Comparison of ENCODE assay signal across 21 cellular contexts in genomic region chr6:70062010-70062409, GRCh38.
DNase-seq lines count a peak whose midpoint lies in the region; ATAC-seq, FAIRE-seq and TF ChIP-seq lines count a peak whose summit lies in the region.
"Had no signal": no experiment of that assay in that cellular context is flagged by ENCODE, and none has a peak within 500 bp of the region (broad histone marks: within the 10 kb centered on the region; RNA-seq: fewer than 3 reads in every experiment).

No MANE protein-coding gene starts in this region.

- H4K20me1 ChIP-seq in IMR-90 (ENCODE audit: insufficient read depth, low read length) (no peaks in the 10 kb centered on the region), H1 (replicated peaks in 1 of 2; ENCODE audit: control insufficient read depth in 1 of 2, insufficient read depth in 2 of 2, low read length in 2 of 2) (no peaks in the 10 kb centered on the region)
- H4K20me1 ChIP-seq: BLaER1 treated with 17β-estradiol and CSF1 and Interleukin-3, amounts not matched to agents 10 nM and 100 nM had no signal

- H3K4ac ChIP-seq in IMR-90 (ENCODE audit: low read depth, low read length) (no peak overlapping the region), H1 (replicated peaks; ENCODE audit: insufficient read length, low read depth, low read length) (no peak overlapping the region)

- no peak overlapping the region for H3K4me2 ChIP-seq in A549
- no peak overlapping the region for H3K4me2 ChIP-seq in IMR-90 (ENCODE audit: low read depth, low read length)
- H3K4me2 ChIP-seq in H1 (ENCODE audit: insufficient read depth in 1 of 2, low read depth in 2 of 2, low read length in 2 of 2): no peak overlapping the region
- H3K4me2 ChIP-seq: BLaER1 treated with 17β-estradiol and CSF1 and Interleukin-3, amounts not matched to agents 10 nM and 100 nM had no signal

- H3K36me3 ChIP-seq in IMR-90 (ENCODE audit: control insufficient read depth, insufficient read depth, low read length) (no peaks in the 10 kb centered on the region), H1 (ENCODE audit: control insufficient read depth in 2 of 4, insufficient read depth in 4 of 4, low read length in 3 of 4) (no peaks in the 10 kb centered on the region)
- H3K36me3 ChIP-seq: BLaER1 treated with 17β-estradiol and CSF1 and Interleukin-3, amounts not matched to agents 10 nM and 100 nM had no signal

- DNase-seq in A549 (ENCODE audit: low read depth in 1 of 2, low spot score in 1 of 2): no peak
- no peak for DNase-seq in IMR-90
- no peak for DNase-seq in H1 (ENCODE audit: low read depth in 1 of 2, low spot score in 2 of 2)
- DNase-seq in activated T-cell treated with anti-CD3 and anti-CD28 coated beads, Interleukin-2, amount 50 U/mL, for 72 hours: no peak
- no peak for DNase-seq in dedifferentiated amniotic fluid mesenchymal stem cell (ENCODE audit: extremely low spot score)
- DNase-seq: 8988T; AML-193; Caco-2; Calu3; CD4-positive, alpha-beta T cell; CD8-positive, alpha-beta T cell; DMS79 treated with DMSO at 0.1 percent for 48 hours; GF-D8 had no signal

- H3K56ac ChIP-seq in IMR-90 (ENCODE audit: extremely low read depth, insufficient read depth, low read length): no peak overlapping the region
- H3K56ac ChIP-seq in H1 (replicated peaks; ENCODE audit: insufficient read length, low read depth, low read length): no peak overlapping the region

- H3K27ac Mint-ChIP-seq in activated T-cell treated with anti-CD3 and anti-CD28 coated beads, Interleukin-2, amount 50 U/mL, for 72 hours: no peak overlapping the region
- H3K27ac Mint-ChIP-seq: B cell; CD4-positive, alpha-beta T cell; CD8-positive, alpha-beta T cell had no signal

- intact Hi-C loops in IMR-90 (cut with micrococcal nuclease): no loop called here

- POLR2A ChIA-PET in A549 (lab: Yijun Ruan, JAX) (no interaction called here), IMR-90 (lab: Charles Lee; ENCODE audit: unreplicated experiment) (no interaction called here), H1 (lab: Charles Lee; ENCODE audit: partially characterized antibody) (no interaction called here)

- H2AFZ ChIP-seq in IMR-90 (replicated peaks; ENCODE audit: low read length, poor library complexity) (no peak overlapping the region), H1 (ENCODE audit: low read length) (no peak overlapping the region)

- dilution Hi-C loops in IMR-90 (cut with HindIII; ENCODE audit: low sequenced_read_pairs, unreplicated experiment): no loop called here

- no TSS peak for BruUV-seq in IMR-90 (replicated peaks; lab: Mats Ljungman, UMichigan)

- no peak overlapping the region for H2BK20ac ChIP-seq in IMR-90 (ENCODE audit: low read depth, low read length)
- no peak overlapping the region for H2BK20ac ChIP-seq in H1 (ENCODE audit: low read length)

- H3K27ac ChIP-seq in A549 (no peak overlapping the region), IMR-90 (ENCODE audit: insufficient read depth, low read length) (no peak overlapping the region), H1 (ENCODE audit: low read depth, low read length) (no peak overlapping the region)
- H3K27ac ChIP-seq: BLaER1 treated with 17β-estradiol and CSF1 and Interleukin-3, amounts not matched to agents 10 nM and 100 nM; C4-2B had no signal

- H3K27me3 ChIP-seq in IMR-90 (ENCODE audit: control insufficient read depth, insufficient read depth, low read length): no peaks in the 10 kb centered on the region
- H3K27me3 ChIP-seq in H1 (replicated peaks in 1 of 4; ENCODE audit: control insufficient read depth in 3 of 4, extremely low read depth in 1 of 4, insufficient read depth in 3 of 4, low read length in 3 of 4): no peaks in the 10 kb centered on the region
- H3K27me3 ChIP-seq: BLaER1 treated with 17β-estradiol and CSF1 and Interleukin-3, amounts not matched to agents 10 nM and 100 nM had no signal

- CTCF ChIA-PET in A549 (lab: Yijun Ruan, JAX): no interaction called here
- CTCF ChIA-PET in IMR-90 (lab: Yijun Ruan, JAX): no interaction called here
- CTCF ChIA-PET in H1 (lab: Charles Lee; ENCODE audit: partially characterized antibody): no interaction called here

- TF ChIP-seq CTCF in A549 (IDR thresholded peaks at IDR 0.05) (no peak), IMR-90 (conservative IDR thresholded peaks at IDR 0.05; ENCODE audit: low read depth, low read length) (no peak), H1 (IDR thresholded peaks at IDR 0.05; ENCODE audit: control extremely low read depth in 1 of 3, insufficient read depth in 1 of 3, low read depth in 1 of 3, low read length in 3 of 3) (no peak)

- H3K79me2 ChIP-seq in H1 (ENCODE audit: control insufficient read depth in 1 of 2, insufficient read depth in 2 of 2, low read length in 2 of 2): no peaks in the 10 kb centered on the region

- FAIRE-seq in A549 (lab: Jason Lieb, UNC): no peak
- no peak for FAIRE-seq in H1 (lab: Jason Lieb, UNC)
- FAIRE-seq: A204.1, D721Med, G401.6, GM12891, GM19239 had no signal

- H3K9me3 ChIP-seq in A549: no peaks in the 10 kb centered on the region
- H3K9me3 ChIP-seq in IMR-90 (ENCODE audit: control insufficient read depth, insufficient read depth, low read length): no peaks in the 10 kb centered on the region
- H3K9me3 ChIP-seq in H1 (ENCODE audit: insufficient read depth in 2 of 2, low read depth in 1 of 2, low read length in 1 of 2): no peaks in the 10 kb centered on the region
- H3K9me3 ChIP-seq: BLaER1 treated with 17β-estradiol and CSF1 and Interleukin-3, amounts not matched to agents 10 nM and 100 nM; Caco-2 had no signal

- H4K8ac ChIP-seq in IMR-90 (ENCODE audit: low read depth in 2 of 2, low read length in 2 of 2) (no peak overlapping the region), H1 (ENCODE audit: extremely low read depth, insufficient read depth, low read length) (no peak overlapping the region)

- in situ Hi-C loops in IMR-90 (cut with MboI; ENCODE audit: low sequenced_read_pairs): no loop called here

- no peak overlapping the region for H2BK15ac ChIP-seq in IMR-90 (ENCODE audit: low read depth, low read length)
- no peak overlapping the region for H2BK15ac ChIP-seq in H1 (ENCODE audit: low read length)

- no peak overlapping the region for H2AK9ac ChIP-seq in IMR-90 (replicated peaks; ENCODE audit: low read depth, low read length, poor library complexity)

- 23% methylated on average over 1 of the region's 1 CpG for WGBS in A549 (ENCODE audit: missing lambda C conversion rate)
- WGBS in IMR-90 (ENCODE audit: extremely low coverage in 2 of 2, insufficient read length in 1 of 2), 2 experiments: no CpG with 5 or more reads among the region's 1 CpG
- WGBS in H1 (ENCODE audit: extremely low coverage in 1 of 2, insufficient coverage in 1 of 2, insufficient read length in 1 of 2, insufficient replicate concordance in 2 of 2, low coverage in 1 of 2, low lambda C conversion rate in 2 of 2, missing lambda C conversion rate in 1 of 2), 2 experiments: 92% methylated on average over 1 of the region's 1 CpG; no CpG with 5 or more reads in 1 of the 2 experiments

- TF ChIP-seq POLR2A in A549 (IDR thresholded peaks at IDR 0.05; ENCODE audit: low read length) (no peak), IMR-90 (IDR thresholded peaks at IDR 0.05; ENCODE audit: low read depth, low read length) (no peak), H1 (IDR thresholded peaks at IDR 0.05; ENCODE audit: control extremely low read depth in 1 of 2, low read depth in 2 of 2, low read length in 2 of 2) (no peak)

- H3K9me3 Mint-ChIP-seq in activated T-cell treated with anti-CD3 and anti-CD28 coated beads, Interleukin-2, amount 50 U/mL, for 72 hours: peaks cover 0 to 1% of the 10 kb centered on the region in 2 donors
- H3K9me3 Mint-ChIP-seq: CD4-positive, alpha-beta T cell; CD8-positive, alpha-beta T cell had no signal

- no peak overlapping the region for H3K4me3 Mint-ChIP-seq in activated T-cell treated with anti-CD3 and anti-CD28 coated beads, Interleukin-2, amount 50 U/mL, for 72 hours
- H3K4me3 Mint-ChIP-seq: B cell; CD4-positive, alpha-beta T cell; CD8-positive, alpha-beta T cell had no signal

- H3K23ac ChIP-seq in IMR-90 (ENCODE audit: low read depth, low read length) (no peak overlapping the region), H1 (ENCODE audit: insufficient read length) (no peak overlapping the region)

- no peak overlapping the region for H2BK120ac ChIP-seq in IMR-90 (ENCODE audit: low read depth, low read length)
- no peak overlapping the region for H2BK120ac ChIP-seq in H1 (replicated peaks; ENCODE audit: low read depth, low read length)

- H2AK5ac ChIP-seq in IMR-90 (ENCODE audit: low read depth, low read length): no peak overlapping the region
- H2AK5ac ChIP-seq in H1 (ENCODE audit: low read depth, low read length): no peak overlapping the region

- H3K79me1 ChIP-seq in IMR-90 (ENCODE audit: low read depth in 1 of 2, low read length in 2 of 2) (no peaks in the 10 kb centered on the region), H1 (ENCODE audit: low read depth, low read length) (no peaks in the 10 kb centered on the region)

- no peak overlapping the region for H4K5ac ChIP-seq in IMR-90 (ENCODE audit: low read depth, low read length)
- no peak overlapping the region for H4K5ac ChIP-seq in H1 (ENCODE audit: insufficient read length, low read depth, low read length)

- no peaks in the 10 kb centered on the region for H3K23me2 ChIP-seq in H1 (ENCODE audit: low read depth, low read length)

- peaks cover 12% of the 10 kb centered on the region for H3K27me3 Mint-ChIP-seq in activated T-cell treated with anti-CD3 and anti-CD28 coated beads, Interleukin-2, amount 50 U/mL, for 72 hours (ENCODE audit: low read depth)
- H3K27me3 Mint-ChIP-seq: B cell; CD4-positive, alpha-beta T cell had no signal

- H4K91ac ChIP-seq in IMR-90 (ENCODE audit: insufficient read depth, low read depth, low read length): no peak overlapping the region
- no peak overlapping the region for H4K91ac ChIP-seq in H1 (replicated peaks; ENCODE audit: insufficient read length, low read length)

- H3K9ac ChIP-seq in IMR-90 (ENCODE audit: low read depth, low read length): no peak overlapping the region
- H3K9ac ChIP-seq in H1 (replicated peaks in 1 of 4; ENCODE audit: extremely low read depth in 1 of 4, low read depth in 3 of 4, low read length in 3 of 4): no peak overlapping the region
- H3K9ac ChIP-seq: BLaER1 treated with 17β-estradiol and CSF1 and Interleukin-3, amounts not matched to agents 10 nM and 100 nM had no signal

- H3K9me1 ChIP-seq in IMR-90 (ENCODE audit: insufficient read depth, low read length): no peaks in the 10 kb centered on the region

- H3K14ac ChIP-seq in IMR-90 (replicated peaks; ENCODE audit: low read depth, low read length) (no peak overlapping the region), H1 (ENCODE audit: insufficient read length) (no peak overlapping the region)

- H2BK5ac ChIP-seq in IMR-90 (ENCODE audit: low read depth, low read length, poor library complexity, severe bottlenecking): no peak overlapping the region
- H2BK5ac ChIP-seq in H1 (ENCODE audit: low read depth, low read length): no peak overlapping the region

- TF ChIP-seq EP300 in A549 (IDR thresholded peaks at IDR 0.05) (no peak), H1 (IDR thresholded peaks at IDR 0.05; ENCODE audit: borderline replicate concordance in 1 of 2, low read depth in 2 of 2, low read length in 2 of 2) (no peak)

- H3K36me3 Mint-ChIP-seq in activated T-cell treated with anti-CD3 and anti-CD28 coated beads, Interleukin-2, amount 50 U/mL, for 72 hours (ENCODE audit: insufficient read depth in 2 of 2): no peaks in the 10 kb centered on the region
- H3K36me3 Mint-ChIP-seq: CD8-positive, alpha-beta T cell had no signal

- H3K4me1 ChIP-seq in A549: no peaks in the 10 kb centered on the region
- no peaks in the 10 kb centered on the region for H3K4me1 ChIP-seq in IMR-90 (ENCODE audit: control insufficient read depth, insufficient read depth, low read length)
- no peaks in the 10 kb centered on the region for H3K4me1 ChIP-seq in H1 (replicated peaks in 1 of 4; ENCODE audit: control insufficient read depth in 3 of 4, insufficient read depth in 4 of 4, low read length in 3 of 4)
- H3K4me1 ChIP-seq: BLaER1 treated with 17β-estradiol and CSF1 and Interleukin-3, amounts not matched to agents 10 nM and 100 nM; Caco-2 had no signal

- no peaks in the 10 kb centered on the region for H3K4me1 Mint-ChIP-seq in activated T-cell treated with anti-CD3 and anti-CD28 coated beads, Interleukin-2, amount 50 U/mL, for 72 hours (ENCODE audit: low read depth)

- no peak for ATAC-seq in A549
- ATAC-seq in IMR-90 (ENCODE audit: low read depth): no peak
- ATAC-seq in activated T-cell treated with anti-CD3 and anti-CD28 coated beads, Interleukin-2, amount 50 U/mL, for 72 hours (replicated peaks in 1 of 2): no peak
- ATAC-seq: CD8-positive, alpha-beta T cell had no signal

- TF ChIP-seq RAD21 in A549 (conservative IDR thresholded peaks at IDR 0.05 in 1 of 2, IDR thresholded peaks at IDR 0.05 in 1 of 2) (no peak), IMR-90 (IDR thresholded peaks at IDR 0.05; ENCODE audit: low read length) (no peak), H1 (IDR thresholded peaks at IDR 0.05 in 1 of 2, conservative IDR thresholded peaks at IDR 0.05 in 1 of 2; ENCODE audit: low read depth in 2 of 2, low read length in 2 of 2) (no peak)

- no peak overlapping the region for H3K4me3 ChIP-seq in A549
- no peak overlapping the region for H3K4me3 ChIP-seq in IMR-90 (ENCODE audit: insufficient read depth, low read depth, low read length)
- no peak overlapping the region for H3K4me3 ChIP-seq in H1 (ENCODE audit: extremely low read depth in 1 of 4, insufficient read depth in 2 of 4, low read depth in 3 of 4, low read length in 4 of 4)
- H3K4me3 ChIP-seq: BLaER1 treated with 17β-estradiol and CSF1 and Interleukin-3, amounts not matched to agents 10 nM and 100 nM had no signal

- no peak overlapping the region for H3K18ac ChIP-seq in IMR-90 (ENCODE audit: low read depth, low read length)
- no peak overlapping the region for H3K18ac ChIP-seq in H1 (ENCODE audit: extremely low read depth, low read length)

- no peak overlapping the region for H2BK12ac ChIP-seq in H1 (ENCODE audit: low read depth, low read length)

Comparison
In these comparisons a context has a peak if more than half of its experiments do, and no peak if none do; other contexts are left out.
1. Of the 18 proteins assayed by ChIP-seq in both H1 and A549: peak only in H1: none; only in A549: none; in both: MAFK; in neither: 17.